ENCODE assay signal across 18 cellular contexts in genomic region chr7:135736586-135737305, GRCh38. TPM values are rescaled to one million over a fixed set of nuclear protein-coding genes. Genes with fewer than 3 reads are reported as not detected.
DNase-seq lines count a peak whose midpoint lies in the region; ATAC-seq, FAIRE-seq and TF ChIP-seq lines count a peak whose summit lies in the region.
"Had no signal": no experiment of that assay in that cellular context is flagged by ENCODE, and none has a peak within 500 bp of the region (broad histone marks: within the 10 kb centered on the region; RNA-seq: fewer than 3 reads in every experiment).

No MANE protein-coding gene starts in this region.

- 100% methylated on average over 2 of the region's 6 CpGs; no CpG with 5 or more reads in 1 of the 2 experiments for WGBS in IMR-90 (ENCODE audit: extremely low coverage in 2 of 2, insufficient read length in 1 of 2), 2 experiments
- 91% methylated on average over 5 of the region's 6 CpGs; no CpG with 5 or more reads in 1 of the 2 experiments for WGBS in H1 (ENCODE audit: extremely low coverage in 1 of 2, insufficient coverage in 1 of 2, insufficient read length in 1 of 2, insufficient replicate concordance in 2 of 2, low coverage in 1 of 2, low lambda C conversion rate in 2 of 2, missing lambda C conversion rate in 1 of 2), 2 experiments
- no CpG with 5 or more reads among the region's 6 CpGs for WGBS in neuronal stem cell (ENCODE audit: extremely low coverage in 2 of 2, insufficient read length in 2 of 2, insufficient replicate concordance in 1 of 2), 2 donors

- H3K79me2 ChIP-seq in H1 (ENCODE audit: control insufficient read depth in 1 of 2, insufficient read depth in 2 of 2, low read length in 2 of 2): no peaks in the 10 kb centered on the region

- H3K9me3 ChIP-seq in IMR-90 (ENCODE audit: control insufficient read depth, insufficient read depth, low read length): no peaks in the 10 kb centered on the region
- no peaks in the 10 kb centered on the region for H3K9me3 ChIP-seq in H1 (ENCODE audit: insufficient read depth in 2 of 2, low read depth in 1 of 2, low read length in 1 of 2)
- no peaks in the 10 kb centered on the region for H3K9me3 ChIP-seq in neuronal stem cell (replicated peaks in 1 of 2; ENCODE audit: control insufficient read depth in 2 of 2, insufficient read depth in 1 of 2, low read depth in 1 of 2, low read length in 2 of 2)
- H3K9me3 ChIP-seq: BLaER1 had no signal

- no peak overlapping the region for H3K27ac Mint-ChIP-seq in CD14-positive monocyte
- H3K27ac Mint-ChIP-seq: CD4-positive, CD25-positive, alpha-beta regulatory T cell; HFFc6 had no signal

- H3K4me1 Mint-ChIP-seq in CD14-positive monocyte: no peaks in the 10 kb centered on the region

- H3K4me3 ChIP-seq in IMR-90 (ENCODE audit: insufficient read depth, low read depth, low read length) (no peak overlapping the region), H1 (ENCODE audit: extremely low read depth in 1 of 4, insufficient read depth in 2 of 4, low read depth in 3 of 4, low read length in 4 of 4) (no peak overlapping the region), neuronal stem cell (ENCODE audit: low read length in 2 of 2) (no peak overlapping the region)
- H3K4me3 ChIP-seq: BLaER1, GM23248 had no signal

- H4K20me1 ChIP-seq in IMR-90 (ENCODE audit: insufficient read depth, low read length) (no peaks in the 10 kb centered on the region), H1 (replicated peaks in 1 of 2; ENCODE audit: control insufficient read depth in 1 of 2, insufficient read depth in 2 of 2, low read length in 2 of 2) (no peaks in the 10 kb centered on the region)
- H4K20me1 ChIP-seq: BLaER1 had no signal

- H2BK12ac ChIP-seq in H1 (ENCODE audit: low read depth, low read length): no peak overlapping the region
- no peak overlapping the region for H2BK12ac ChIP-seq in neuronal stem cell (ENCODE audit: low read length)

- H2AK9ac ChIP-seq in IMR-90 (replicated peaks; ENCODE audit: low read depth, low read length, poor library complexity): no peak overlapping the region

- no peak for TF ChIP-seq CTCF in IMR-90 (conservative IDR thresholded peaks at IDR 0.05; ENCODE audit: low read depth, low read length)
- TF ChIP-seq CTCF in RWPE1 (conservative IDR thresholded peaks at IDR 0.05; ENCODE audit: low read depth): no peak
- TF ChIP-seq CTCF in H1 (IDR thresholded peaks at IDR 0.05; ENCODE audit: control extremely low read depth in 1 of 3, insufficient read depth in 1 of 3, low read depth in 1 of 3, low read length in 3 of 3): no peak
- no peak for TF ChIP-seq CTCF in CD14-positive monocyte (IDR thresholded peaks at IDR 0.05)

- no peak for DNase-seq in IMR-90
- no peak for DNase-seq in RWPE1 (ENCODE audit: low spot score)
- no peak for DNase-seq in H1 (ENCODE audit: low read depth in 1 of 2, low spot score in 2 of 2)
- DNase-seq in neuronal stem cell (ENCODE audit: low spot score): no peak
- DNase-seq in CD14-positive monocyte (ENCODE audit: low spot score): no peak
- DNase-seq: CD4-positive, CD25-positive, alpha-beta regulatory T cell; DMS53; GF-D8; GM23248; HCEC 1CT; HFFc6; Karpas-422 had no signal

- H3K4ac ChIP-seq in IMR-90 (ENCODE audit: low read depth, low read length) (no peak overlapping the region), H1 (replicated peaks; ENCODE audit: insufficient read length, low read depth, low read length) (no peak overlapping the region), neuronal stem cell (ENCODE audit: low read length) (no peak overlapping the region)

- H3K18ac ChIP-seq in IMR-90 (ENCODE audit: low read depth, low read length) (no peak overlapping the region), H1 (ENCODE audit: extremely low read depth, low read length) (no peak overlapping the region), neuronal stem cell (ENCODE audit: low read length) (peak overlapping the region; percentile 24)

- POLR2A ChIA-PET in IMR-90 (lab: Charles Lee; ENCODE audit: unreplicated experiment) (no interaction called here), RWPE1 (lab: Yijun Ruan, JAX; ENCODE audit: low non-redundant PET) (no interaction called here), H1 (lab: Charles Lee; ENCODE audit: partially characterized antibody) (no interaction called here)

- no peak overlapping the region for H2AK5ac ChIP-seq in IMR-90 (ENCODE audit: low read depth, low read length)
- H2AK5ac ChIP-seq in H1 (ENCODE audit: low read depth, low read length): no peak overlapping the region
- no peak overlapping the region for H2AK5ac ChIP-seq in neuronal stem cell (ENCODE audit: low read depth, low read length)

- peaks cover 0 to 17% (median 2%) of the 10 kb centered on the region in 3 donors for H3K27me3 Mint-ChIP-seq in CD14-positive monocyte (ENCODE audit: low read depth in 3 of 3)
- H3K27me3 Mint-ChIP-seq: CD4-positive, CD25-positive, alpha-beta regulatory T cell had no signal

- dilution Hi-C loops in IMR-90 (cut with HindIII; ENCODE audit: low sequenced_read_pairs, unreplicated experiment): no loop called here

- no peaks in the 10 kb centered on the region for H3K23me2 ChIP-seq in H1 (ENCODE audit: low read depth, low read length)

- H3K27me3 ChIP-seq in IMR-90 (ENCODE audit: control insufficient read depth, insufficient read depth, low read length) (no peaks in the 10 kb centered on the region), H1 (replicated peaks in 1 of 4; ENCODE audit: control insufficient read depth in 3 of 4, extremely low read depth in 1 of 4, insufficient read depth in 3 of 4, low read length in 3 of 4) (no peaks in the 10 kb centered on the region), neuronal stem cell (ENCODE audit: control insufficient read depth in 3 of 3, insufficient read depth in 3 of 3, low read depth in 1 of 3, low read length in 3 of 3) (peaks cover 0 to 4% (median 0%) of the 10 kb centered on the region in 3 experiments)
- H3K27me3 ChIP-seq: BLaER1 had no signal

- TF ChIP-seq RAD21 in IMR-90 (IDR thresholded peaks at IDR 0.05; ENCODE audit: low read length): no peak
- TF ChIP-seq RAD21 in H1 (IDR thresholded peaks at IDR 0.05 in 1 of 2, conservative IDR thresholded peaks at IDR 0.05 in 1 of 2; ENCODE audit: low read depth in 2 of 2, low read length in 2 of 2): no peak

- no peak for FAIRE-seq in H1 (lab: Jason Lieb, UNC)

- H2AFZ ChIP-seq in IMR-90 (replicated peaks; ENCODE audit: low read length, poor library complexity): peak overlapping the region; percentile 39
- no peak overlapping the region for H2AFZ ChIP-seq in H1 (ENCODE audit: low read length)
- H2AFZ ChIP-seq in neuronal stem cell (ENCODE audit: low read length): no peak overlapping the region
- H2AFZ ChIP-seq: GM23248 had no signal

- no peak overlapping the region for H2BK20ac ChIP-seq in IMR-90 (ENCODE audit: low read depth, low read length)
- 0 out of 2 replicates have a peak overlapping the region, but pooled peaks have one; percentile 64 for H2BK20ac ChIP-seq in H1 (ENCODE audit: low read length)

- H2BK5ac ChIP-seq in IMR-90 (ENCODE audit: low read depth, low read length, poor library complexity, severe bottlenecking): no peak overlapping the region
- no peak overlapping the region for H2BK5ac ChIP-seq in H1 (ENCODE audit: low read depth, low read length)
- no peak overlapping the region for H2BK5ac ChIP-seq in neuronal stem cell (ENCODE audit: low read length)

- H3K4me3 Mint-ChIP-seq in CD14-positive monocyte: no peak overlapping the region
- H3K4me3 Mint-ChIP-seq: CD4-positive, CD25-positive, alpha-beta regulatory T cell; HFFc6 had no signal

- no peak overlapping the region for H3K9ac ChIP-seq in IMR-90 (ENCODE audit: low read depth, low read length)
- no peak overlapping the region for H3K9ac ChIP-seq in H1 (replicated peaks in 1 of 4; ENCODE audit: extremely low read depth in 1 of 4, low read depth in 3 of 4, low read length in 3 of 4)
- H3K9ac ChIP-seq in neuronal stem cell (ENCODE audit: low read depth, low read length, poor library complexity): no peak overlapping the region
- H3K9ac ChIP-seq: BLaER1, GM23248 had no signal

- no peaks in the 10 kb centered on the region for H3K79me1 ChIP-seq in IMR-90 (ENCODE audit: low read depth in 1 of 2, low read length in 2 of 2)
- H3K79me1 ChIP-seq in H1 (ENCODE audit: low read depth, low read length): no peaks in the 10 kb centered on the region
- no peaks in the 10 kb centered on the region for H3K79me1 ChIP-seq in neuronal stem cell (ENCODE audit: low read depth, low read length)

- CTCF ChIA-PET in IMR-90 (lab: Yijun Ruan, JAX): interaction anchor here (1.0 kb wide), 1 partner anchor 21 kb away, joined by 3 read pairs; no protein-coding TSS in a partner anchor
- CTCF ChIA-PET in RWPE1 (lab: Yijun Ruan, JAX): no interaction called here
- CTCF ChIA-PET in H1 (lab: Charles Lee; ENCODE audit: partially characterized antibody): interaction anchor here (0.6 to 5.5 kb wide), 19 partner anchors 10 to 630 kb away, joined by 3 to 32 read pairs (median 4); partner anchors contain the start of genes FAM180A and SLC13A4

- TF ChIP-seq POLR2A in IMR-90 (IDR thresholded peaks at IDR 0.05; ENCODE audit: low read depth, low read length): no peak
- TF ChIP-seq POLR2A in H1 (IDR thresholded peaks at IDR 0.05; ENCODE audit: control extremely low read depth in 1 of 2, low read depth in 2 of 2, low read length in 2 of 2): no peak

- no TSS peak for BruUV-seq in IMR-90 (replicated peaks; lab: Mats Ljungman, UMichigan)

- ATAC-seq in IMR-90 (ENCODE audit: low read depth): no peak
- no peak for ATAC-seq in HG03139 (IDR thresholded peaks at IDR 0.05; ENCODE audit: unreplicated experiment)
- ATAC-seq in GM18867 (IDR thresholded peaks at IDR 0.05; ENCODE audit: unreplicated experiment): no peak
- ATAC-seq in HG03196 (IDR thresholded peaks at IDR 0.05; ENCODE audit: unreplicated experiment): no peak

- H3K4me1 ChIP-seq in IMR-90 (ENCODE audit: control insufficient read depth, insufficient read depth, low read length) (no peaks in the 10 kb centered on the region), H1 (replicated peaks in 1 of 4; ENCODE audit: control insufficient read depth in 3 of 4, insufficient read depth in 4 of 4, low read length in 3 of 4) (no peaks in the 10 kb centered on the region), neuronal stem cell (ENCODE audit: control insufficient read depth in 2 of 2, insufficient read depth in 1 of 2, low read depth in 1 of 2, low read length in 2 of 2) (no peaks in the 10 kb centered on the region)
- H3K4me1 ChIP-seq: BLaER1 had no signal

- no peak overlapping the region for H4K8ac ChIP-seq in IMR-90 (ENCODE audit: low read depth in 2 of 2, low read length in 2 of 2)
- no peak overlapping the region for H4K8ac ChIP-seq in H1 (ENCODE audit: extremely low read depth, insufficient read depth, low read length)
- H4K8ac ChIP-seq in neuronal stem cell (ENCODE audit: low read depth, low read length): no peak overlapping the region

- H3K27ac ChIP-seq in IMR-90 (ENCODE audit: insufficient read depth, low read length) (no peak overlapping the region), RWPE1 (peak overlapping the region; percentile 36; the same call in 1 of the 2 replicates), H1 (ENCODE audit: low read depth, low read length) (no peak overlapping the region; the same call in 1 of the 2 replicates), neuronal stem cell (replicated peaks; ENCODE audit: low read length) (no peak overlapping the region)
- H3K27ac ChIP-seq: BLaER1, GM23248 had no signal

- no peak for TF ChIP-seq EP300 in H1 (IDR thresholded peaks at IDR 0.05; ENCODE audit: borderline replicate concordance in 1 of 2, low read depth in 2 of 2, low read length in 2 of 2)

- no peak overlapping the region for H2BK120ac ChIP-seq in IMR-90 (ENCODE audit: low read depth, low read length)
- H2BK120ac ChIP-seq in H1 (replicated peaks; ENCODE audit: low read depth, low read length): no peak overlapping the region
- no peak overlapping the region for H2BK120ac ChIP-seq in neuronal stem cell (ENCODE audit: low read depth, low read length)

- intact Hi-C loops in IMR-90 (cut with micrococcal nuclease) (no loop called here), CD14-positive monocyte (cut with micrococcal nuclease) (no loop called here)

- no peaks in the 10 kb centered on the region for H3K36me3 Mint-ChIP-seq in CD14-positive monocyte
- H3K36me3 Mint-ChIP-seq: CD4-positive, CD25-positive, alpha-beta regulatory T cell had no signal

- H3K14ac ChIP-seq in IMR-90 (replicated peaks; ENCODE audit: low read depth, low read length) (no peak overlapping the region), H1 (ENCODE audit: insufficient read length) (no peak overlapping the region), neuronal stem cell (ENCODE audit: low read length) (no peak overlapping the region)

- no peaks in the 10 kb centered on the region for H3K9me3 Mint-ChIP-seq in CD14-positive monocyte
- H3K9me3 Mint-ChIP-seq: CD4-positive, CD25-positive, alpha-beta regulatory T cell; HFFc6 had no signal

- H3K56ac ChIP-seq in IMR-90 (ENCODE audit: extremely low read depth, insufficient read depth, low read length) (no peak overlapping the region), H1 (replicated peaks; ENCODE audit: insufficient read length, low read depth, low read length) (no peak overlapping the region)

- H4K91ac ChIP-seq in IMR-90 (ENCODE audit: insufficient read depth, low read depth, low read length) (no peak overlapping the region), H1 (replicated peaks; ENCODE audit: insufficient read length, low read length) (no peak overlapping the region), neuronal stem cell (ENCODE audit: low read depth, low read length, poor library complexity) (no peak overlapping the region)

- no peaks in the 10 kb centered on the region for H3K36me3 ChIP-seq in IMR-90 (ENCODE audit: control insufficient read depth, insufficient read depth, low read length)
- no peaks in the 10 kb centered on the region for H3K36me3 ChIP-seq in H1 (ENCODE audit: control insufficient read depth in 2 of 4, insufficient read depth in 4 of 4, low read length in 3 of 4)
- no peaks in the 10 kb centered on the region for H3K36me3 ChIP-seq in neuronal stem cell (replicated peaks in 1 of 2; ENCODE audit: control insufficient read depth in 2 of 2, insufficient read depth in 2 of 2, low read length in 2 of 2)
- H3K36me3 ChIP-seq: BLaER1 had no signal

- H3K9me1 ChIP-seq in IMR-90 (ENCODE audit: insufficient read depth, low read length): no peaks in the 10 kb centered on the region; the same call in none of the 2 replicates

- in situ Hi-C loops in IMR-90 (cut with MboI; ENCODE audit: low sequenced_read_pairs): no loop called here

- H2BK15ac ChIP-seq in IMR-90 (ENCODE audit: low read depth, low read length): no peak overlapping the region
- H2BK15ac ChIP-seq in H1 (ENCODE audit: low read length): no peak overlapping the region
- no peak overlapping the region for H2BK15ac ChIP-seq in neuronal stem cell (ENCODE audit: low read length)

- H3K23ac ChIP-seq in IMR-90 (ENCODE audit: low read depth, low read length) (no peak overlapping the region), H1 (ENCODE audit: insufficient read length) (no peak overlapping the region), neuronal stem cell (ENCODE audit: low read depth, low read length, poor library complexity) (no peak overlapping the region)

- no peak overlapping the region for H4K5ac ChIP-seq in IMR-90 (ENCODE audit: low read depth, low read length)
- no peak overlapping the region for H4K5ac ChIP-seq in H1 (ENCODE audit: insufficient read length, low read depth, low read length)

- H3K4me2 ChIP-seq in IMR-90 (ENCODE audit: low read depth, low read length) (no peak overlapping the region), H1 (ENCODE audit: insufficient read depth in 1 of 2, low read depth in 2 of 2, low read length in 2 of 2) (no peak overlapping the region), neuronal stem cell (ENCODE audit: insufficient read depth, low read length, poor library complexity, severe bottlenecking) (no peak overlapping the region)
- H3K4me2 ChIP-seq: BLaER1 had no signal

RNA-seq across cellular contexts. Expression of gene SLC13A4, which starts 8.8 kb away (rescaled TPM):
- 0.56 TPM in 1 of 2 replicates, not detected in the other for total RNA-seq in IMR-90 (2012; rRNA removed)
- polyA plus RNA-seq in IMR-90 (2012; rRNA removed): 0.10 TPM in 1 of 2 replicates, not detected in the other
- polyA plus RNA-seq in IMR-90 (2012; cell fraction: cytosol; rRNA removed): 0.12 and 0.23 TPM in 2 replicates
- 0.16 and 0.32 TPM in 2 replicates for polyA plus RNA-seq in IMR-90 (2012; cell fraction: nucleus; rRNA removed; ENCODE audit: low replicate concordance)
- total RNA-seq in H1 (2021; fragmentation: NEBNext Ultra II Directional; extraction: Animal tissue kit (Norgen Biotek cat#: 25700)): 3.7 and 3.9 TPM in 2 replicates
- 5.9 and 7.5 TPM in 2 replicates for polyA plus RNA-seq in H1 (2011; rRNA removed)
- polyA plus RNA-seq in H1 (2011; cell fraction: cytosol; rRNA removed): 5.9 TPM
- 8.6 TPM for polyA plus RNA-seq in H1 (2011; cell fraction: nucleus; rRNA removed)
- 5.2 to 7.9 TPM (median 6.0 TPM) in 4 replicates for polyA plus RNA-seq in H1 (2012, experiment 1 of 2)
- polyA plus RNA-seq in H1 (2012, experiment 2 of 2): 2.0 TPM
- 5.7 TPM for polyA plus RNA-seq in H1 (2013, experiment 1 of 2)
- polyA plus RNA-seq in H1 (2013, experiment 2 of 2): 5.8 TPM
- polyA minus RNA-seq in H1 (2011; rRNA and poly(A)+ RNA removed): 7.0 and 11.1 TPM in 2 replicates
- polyA minus RNA-seq in H1 (2011; cell fraction: cytosol; rRNA and poly(A)+ RNA removed): 2.4 TPM
- 7.2 TPM for polyA minus RNA-seq in H1 (2011; cell fraction: nucleus; rRNA and poly(A)+ RNA removed)
- 5.0 TPM for polyA plus RNA-seq in neuronal stem cell (2013, experiment 1 of 2)
- polyA plus RNA-seq in neuronal stem cell (2013, experiment 2 of 2): 4.6 TPM
- polyA plus RNA-seq in CD14-positive monocyte: not detected
- total RNA-seq: A673; CD4-positive, CD25-positive, alpha-beta regulatory T cell; HT-29 had no signal

RNA-seq across cellular contexts. Expression of gene FAM180A, which starts 11.9 kb away (rescaled TPM):
- 1.3 and 1.4 TPM in 2 replicates for total RNA-seq in IMR-90 (2012; rRNA removed)
- polyA plus RNA-seq in IMR-90 (2012; rRNA removed): 2.0 and 2.2 TPM in 2 replicates
- polyA plus RNA-seq in IMR-90 (2012; cell fraction: cytosol; rRNA removed): 0.35 and 1.9 TPM in 2 replicates
- polyA plus RNA-seq in IMR-90 (2012; cell fraction: nucleus; rRNA removed; ENCODE audit: low replicate concordance): 0.73 and 1.5 TPM in 2 replicates
- total RNA-seq in H1 (2021; fragmentation: NEBNext Ultra II Directional; extraction: Animal tissue kit (Norgen Biotek cat#: 25700)): not detected in 2 replicates
- not detected in 2 replicates for polyA plus RNA-seq in H1 (2011; rRNA removed)
- not detected for polyA plus RNA-seq in H1 (2011; cell fraction: cytosol; rRNA removed)
- polyA plus RNA-seq in H1 (2011; cell fraction: nucleus; rRNA removed): not detected
- not detected in 4 replicates for polyA plus RNA-seq in H1 (2012, experiment 1 of 2)
- polyA plus RNA-seq in H1 (2012, experiment 2 of 2): not detected
- polyA plus RNA-seq in H1 (2013, experiment 1 of 2): not detected
- polyA plus RNA-seq in H1 (2013, experiment 2 of 2): not detected
- not detected in 2 replicates for polyA minus RNA-seq in H1 (2011; rRNA and poly(A)+ RNA removed)
- not detected for polyA minus RNA-seq in H1 (2011; cell fraction: cytosol; rRNA and poly(A)+ RNA removed)
- polyA minus RNA-seq in H1 (2011; cell fraction: nucleus; rRNA and poly(A)+ RNA removed): not detected
- not detected for polyA plus RNA-seq in neuronal stem cell (2013, experiment 1 of 2)
- polyA plus RNA-seq in neuronal stem cell (2013, experiment 2 of 2): not detected
- not detected for polyA plus RNA-seq in CD14-positive monocyte
- total RNA-seq: A673; CD4-positive, CD25-positive, alpha-beta regulatory T cell; HT-29 had no signal
- polyA plus RNA-seq: CD4-positive, CD25-positive, alpha-beta regulatory T cell had no signal
